ENCODE assay signal across 18 cellular contexts in genomic region chr20:16607364-16608264, GRCh38. TPM values are rescaled to one million over a fixed set of nuclear protein-coding genes. Genes with fewer than 3 reads are reported as not detected.
A peak's percentile ranks its signal among the peaks of the same experiment; 100 is the strongest.
DNase-seq lines count a peak whose midpoint lies in the region; ATAC-seq and TF ChIP-seq lines count a peak whose summit lies in the region.
"Had no signal": no experiment of that assay in that cellular context is flagged by ENCODE, and none has a peak within 500 bp of the region (broad histone marks: within the 10 kb centered on the region; RNA-seq: fewer than 3 reads in every experiment).

No MANE protein-coding gene starts in this region.

- no peak overlapping the region for H3K4me3 ChIP-seq in BLaER1 treated with 17β-estradiol and CSF1 and Interleukin-3, amounts not matched to agents 10 nM and 100 nM
- H3K4me3 ChIP-seq in psoas muscle = no peak overlapping the region
- H3K4me3 ChIP-seq: coronary artery, GM23248, thoracic aorta had no signal

- H3K4me1 ChIP-seq in BLaER1 treated with 17β-estradiol and CSF1 and Interleukin-3, amounts not matched to agents 10 nM and 100 nM = peaks cover 0 to 43% (median 14%) of the 10 kb centered on the region in 10 experiments; a peak in 15 of 20 replicates
- peaks cover 7% of the 10 kb centered on the region for H3K4me1 ChIP-seq in psoas muscle
- H3K4me1 ChIP-seq: parathyroid adenoma had no signal

- H3K9ac ChIP-seq in BLaER1 treated with 17β-estradiol and CSF1 and Interleukin-3, amounts not matched to agents 10 nM and 100 nM = no peak overlapping the region
- H3K9ac ChIP-seq: GM23248, parathyroid adenoma had no signal

- TF ChIP-seq CTCF in psoas muscle (IDR thresholded peaks at IDR 0.05) = no peak

- H3K4me2 ChIP-seq in BLaER1 treated with 17β-estradiol and CSF1 and Interleukin-3, amounts not matched to agents 10 nM and 100 nM = peak overlapping the region; percentile 3 to 74 (median 28); a peak in 15 of 22 replicates

- H4K20me1 ChIP-seq in BLaER1 treated with 17β-estradiol and CSF1 and Interleukin-3, amounts not matched to agents 10 nM and 100 nM = no peaks in the 10 kb centered on the region

- no peaks in the 10 kb centered on the region for H3K27me3 ChIP-seq in BLaER1 treated with 17β-estradiol and CSF1 and Interleukin-3, amounts not matched to agents 10 nM and 100 nM
- no peaks in the 10 kb centered on the region for H3K27me3 ChIP-seq in psoas muscle (ENCODE audit: insufficient read depth in 3 of 3, low read length in 2 of 3)

- H3K27ac ChIP-seq in BLaER1 treated with 17β-estradiol and CSF1 and Interleukin-3, amounts not matched to agents 10 nM and 100 nM = no peak overlapping the region
- H3K27ac ChIP-seq in psoas muscle = no peak overlapping the region
- H3K27ac ChIP-seq: coronary artery, GM23248, parathyroid adenoma, thoracic aorta had no signal

- ATAC-seq in psoas muscle (peak; percentile 75 to 94 (median 84)), GM21576 (IDR thresholded peaks at IDR 0.05; ENCODE audit: unreplicated experiment) (no peak), GM21619 (IDR thresholded peaks at IDR 0.05; ENCODE audit: unreplicated experiment) (no peak)

- intact Hi-C loops in psoas muscle (cut with DNase I) = no loop called here

- no peaks in the 10 kb centered on the region for H3K36me3 ChIP-seq in BLaER1 treated with 17β-estradiol and CSF1 and Interleukin-3, amounts not matched to agents 10 nM and 100 nM
- H3K36me3 ChIP-seq in psoas muscle (ENCODE audit: insufficient read depth in 1 of 2, low read depth in 1 of 2) = no peaks in the 10 kb centered on the region
- H3K36me3 ChIP-seq: thoracic aorta had no signal

- peaks cover 0 to 4% (median 0%) of the 10 kb centered on the region in 11 experiments; a peak in 1 of 22 replicates for H3K9me3 ChIP-seq in BLaER1 treated with 17β-estradiol and CSF1 and Interleukin-3, amounts not matched to agents 10 nM and 100 nM (replicated peaks in 1 of 11)
- no peaks in the 10 kb centered on the region for H3K9me3 ChIP-seq in psoas muscle
- H3K9me3 ChIP-seq: thoracic aorta had no signal

- DNase-seq in SW480 (ENCODE audit: low spot score) (peak; percentile 34), islet precursor cell (peak; percentile 32), psoas muscle (no peak), NCI-H2171 (lab: John Stamatoyannopoulos, UW) (no peak), GM19238 (ENCODE audit: insufficient read length, low spot score) (no peak)
- DNase-seq: activated CD4-positive, alpha-beta T cell treated with anti-CD3 and anti-CD28 coated beads, Interleukin-2, amount 50 U/mL, for 48 hours; DMS79; foreskin fibroblast; NCI-H1930; NCI-H446 treated with DMSO at 0.1 percent for 48 hours; T-helper 1 cell had no signal

- 51 to 59% (median 52%) methylated on average over 12 of the region's 12 CpGs for WGBS in psoas muscle, 3 donors

RNA-seq across cellular contexts. Expression of gene KIF16B, which starts 34.4 kb away (rescaled TPM):
- 10 to 100 TPM; 18.9 to 27.7 (median 23.9) TPM for total RNA-seq in psoas muscle
- 10 to 100 TPM; 18.1 to 30.6 (median 24.1) TPM for polyA plus RNA-seq in psoas muscle

Comparison
In these comparisons a context has a peak if more than half of its experiments do, and no peak if none do; other contexts are left out.
1. DNase-seq: peak in SW480 (single experiment) and islet precursor cell (single experiment); none in psoas muscle (0 of 2), NCI-H2171 (single experiment) and GM19238 (single experiment).
2. ATAC-seq: peak in psoas muscle (4 of 4); none in GM21576 (single experiment) and GM21619 (single experiment).